ENCODE assay signal across 10 cellular contexts in genomic region chr1:40898434-40898900, GRCh38. TPM values are rescaled to one million over a fixed set of nuclear protein-coding genes. Genes with fewer than 3 reads are reported as not detected.
DNase-seq lines count a peak whose midpoint lies in the region; ATAC-seq and TF ChIP-seq lines count a peak whose summit lies in the region.
"Had no signal": no experiment of that assay in that cellular context is flagged by ENCODE, and none has a peak within 500 bp of the region (broad histone marks: within the 10 kb centered on the region; RNA-seq: fewer than 3 reads in every experiment).

No MANE protein-coding gene starts in this region.

- peaks cover 3% of the 10 kb centered on the region for H3K27me3 Mint-ChIP-seq in activated T-cell treated with anti-CD3 and anti-CD28 coated beads, Interleukin-2, amount 50 U/mL, for 72 hours (ENCODE audit: low read depth)
- peaks cover 2% of the 10 kb centered on the region for H3K27me3 Mint-ChIP-seq in activated naive CD8-positive, alpha-beta T cell treated with anti-CD3 and anti-CD28 coated beads, Interleukin-2, amount 50 U/mL, for 24 hours
- no peaks in the 10 kb centered on the region for H3K27me3 Mint-ChIP-seq in type B pancreatic cell

- H3K4me3 Mint-ChIP-seq in activated T-cell treated with anti-CD3 and anti-CD28 coated beads, Interleukin-2, amount 50 U/mL, for 72 hours = no peak overlapping the region
- H3K4me3 Mint-ChIP-seq in activated naive CD8-positive, alpha-beta T cell treated with anti-CD3 and anti-CD28 coated beads, Interleukin-2, amount 50 U/mL, for 24 hours = no peak overlapping the region
- no peak overlapping the region for H3K4me3 Mint-ChIP-seq in type B pancreatic cell

- intact Hi-C loops in posterior vena cava (cut with DNase I) = no loop called here

- TF ChIP-seq CTCF in type B pancreatic cell (conservative IDR thresholded peaks at IDR 0.05) = no peak

- no peak overlapping the region for H3K27ac Mint-ChIP-seq in activated T-cell treated with anti-CD3 and anti-CD28 coated beads, Interleukin-2, amount 50 U/mL, for 72 hours
- no peak overlapping the region for H3K27ac Mint-ChIP-seq in activated naive CD8-positive, alpha-beta T cell treated with anti-CD3 and anti-CD28 coated beads, Interleukin-2, amount 50 U/mL, for 24 hours
- H3K27ac Mint-ChIP-seq in type B pancreatic cell = peak overlapping the region; percentile 95

- DNase-seq in activated T-cell treated with anti-CD3 and anti-CD28 coated beads, Interleukin-2, amount 50 U/mL, for 72 hours = peak; percentile 19 to 34
- DNase-seq in activated T-cell treated with anti-CD3 and anti-CD28 coated beads for 4 hours (no peak), iris pigment epithelial cell (ENCODE audit: low read depth) (peak; percentile 76), type B pancreatic cell (ENCODE audit: extremely low spot score, unreplicated experiment) (no peak), posterior vena cava (ENCODE audit: low spot score) (no peak), SK-N-DZ (ENCODE audit: low spot score) (no peak)
- DNase-seq in activated naive CD8-positive, alpha-beta T cell treated with anti-CD3 and anti-CD28 coated beads, Interleukin-2, amount 50 U/mL, for 24 hours = peak; percentile 23
- DNase-seq: activated CD4-positive, alpha-beta T cell treated with anti-CD3 and anti-CD28 coated beads, Interleukin-2, amount 50 U/mL, for 4 hours; uterus had no signal

- ATAC-seq in activated T-cell treated with anti-CD3 and anti-CD28 coated beads, Interleukin-2, amount 50 U/mL, for 72 hours (replicated peaks in 1 of 2) = peak; percentile 43 to 53
- peak; percentile 38 for ATAC-seq in activated naive CD8-positive, alpha-beta T cell treated with anti-CD3 and anti-CD28 coated beads, Interleukin-2, amount 50 U/mL, for 24 hours
- no peak for ATAC-seq in HG03442 (IDR thresholded peaks at IDR 0.05; ENCODE audit: unreplicated experiment)

- peaks cover 11 to 12% of the 10 kb centered on the region in 2 donors for H3K9me3 Mint-ChIP-seq in activated T-cell treated with anti-CD3 and anti-CD28 coated beads, Interleukin-2, amount 50 U/mL, for 72 hours
- H3K9me3 Mint-ChIP-seq in activated naive CD8-positive, alpha-beta T cell treated with anti-CD3 and anti-CD28 coated beads, Interleukin-2, amount 50 U/mL, for 24 hours = peaks cover 24% of the 10 kb centered on the region
- no peaks in the 10 kb centered on the region for H3K9me3 Mint-ChIP-seq in type B pancreatic cell

- H3K4me1 Mint-ChIP-seq in activated T-cell treated with anti-CD3 and anti-CD28 coated beads, Interleukin-2, amount 50 U/mL, for 72 hours (ENCODE audit: low read depth) = peaks cover 10% of the 10 kb centered on the region
- peaks cover 22% of the 10 kb centered on the region for H3K4me1 Mint-ChIP-seq in activated naive CD8-positive, alpha-beta T cell treated with anti-CD3 and anti-CD28 coated beads, Interleukin-2, amount 50 U/mL, for 24 hours
- peaks cover 24% of the 10 kb centered on the region for H3K4me1 Mint-ChIP-seq in type B pancreatic cell (ENCODE audit: unreplicated experiment)

- H3K36me3 Mint-ChIP-seq in activated T-cell treated with anti-CD3 and anti-CD28 coated beads, Interleukin-2, amount 50 U/mL, for 72 hours (ENCODE audit: insufficient read depth in 2 of 2) = peaks cover 7 to 9% of the 10 kb centered on the region in 2 donors
- peaks cover 9% of the 10 kb centered on the region for H3K36me3 Mint-ChIP-seq in activated naive CD8-positive, alpha-beta T cell treated with anti-CD3 and anti-CD28 coated beads, Interleukin-2, amount 50 U/mL, for 24 hours (ENCODE audit: low read depth)
- no peaks in the 10 kb centered on the region for H3K36me3 Mint-ChIP-seq in type B pancreatic cell

RNA-seq across cellular contexts. Expression of gene CITED4, which starts 36.3 kb away (rescaled TPM):
- 1 to 10 TPM; 1.9 to 2.1 TPM for total RNA-seq in activated T-cell treated with anti-CD3 and anti-CD28 coated beads, Interleukin-2, amount 50 U/mL, for 72 hours
- 101 and 207 TPM in 2 replicates for total RNA-seq in type B pancreatic cell (ENCODE audit: low replicate concordance)
- 1 to 10 TPM; 8.3 to 9.5 TPM for total RNA-seq in posterior vena cava
- 5.2 and 9.1 TPM in 2 replicates for polyA plus RNA-seq in SK-N-DZ (2014; cell fraction: cytosol; rRNA removed)
- polyA plus RNA-seq in SK-N-DZ (2014; cell fraction: nucleus; rRNA removed) = 3.8 and 5.3 TPM in 2 replicates

Comparison
In these comparisons a context has a peak if more than half of its experiments do, and no peak if none do; other contexts are left out.
1. DNase-seq: peak in activated T-cell treated with anti-CD3 and anti-CD28 coated beads, Interleukin-2, amount 50 U/mL, for 72 hours (2 of 2), activated naive CD8-positive, alpha-beta T cell treated with anti-CD3 and anti-CD28 coated beads, Interleukin-2, amount 50 U/mL, for 24 hours (single experiment) and iris pigment epithelial cell (single experiment); none in activated T-cell treated with anti-CD3 and anti-CD28 coated beads for 4 hours (single experiment), type B pancreatic cell (single experiment), posterior vena cava (single experiment) and SK-N-DZ (single experiment).